ENCODE assay signal across 1 cellular context in genomic region chr3:29284578-29284977, GRCh38.
A peak's percentile ranks its signal among the peaks of the same experiment; 100 is the strongest.
TF ChIP-seq lines count a peak whose summit lies in the region.

No MANE protein-coding gene starts in this region.

TF ChIP-seq in GM12878, 131 proteins besides CTCF, POLR2A, EP300 and RAD21:
- no peak for TF ChIP-seq E4F1 (IDR thresholded peaks at IDR 0.05; ENCODE audit: borderline replicate concordance, partially characterized antibody)
- TF ChIP-seq ZNF24 (IDR thresholded peaks at IDR 0.05): no peak
- TF ChIP-seq CREM (IDR thresholded peaks at IDR 0.05; ENCODE audit: low read depth): 0 out of 2 replicates have a peak, but pooled peaks have one; percentile 14
- TF ChIP-seq, protein P1, sequence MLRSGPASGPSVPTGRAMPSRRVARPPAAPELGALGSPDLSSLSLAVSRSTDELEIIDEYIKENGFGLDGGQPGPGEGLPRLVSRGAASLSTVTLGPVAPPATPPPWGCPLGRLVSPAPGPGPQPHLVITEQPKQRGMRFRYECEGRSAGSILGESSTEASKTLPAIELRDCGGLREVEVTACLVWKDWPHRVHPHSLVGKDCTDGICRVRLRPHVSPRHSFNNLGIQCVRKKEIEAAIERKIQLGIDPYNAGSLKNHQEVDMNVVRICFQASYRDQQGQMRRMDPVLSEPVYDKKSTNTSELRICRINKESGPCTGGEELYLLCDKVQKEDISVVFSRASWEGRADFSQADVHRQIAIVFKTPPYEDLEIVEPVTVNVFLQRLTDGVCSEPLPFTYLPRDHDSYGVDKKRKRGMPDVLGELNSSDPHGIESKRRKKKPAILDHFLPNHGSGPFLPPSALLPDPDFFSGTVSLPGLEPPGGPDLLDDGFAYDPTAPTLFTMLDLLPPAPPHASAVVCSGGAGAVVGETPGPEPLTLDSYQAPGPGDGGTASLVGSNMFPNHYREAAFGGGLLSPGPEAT (IDR thresholded peaks at IDR 0.05; ENCODE audit: low read depth): peak; percentile 46
- 0 out of 2 replicates have a peak, but pooled peaks have one; percentile 32 for TF ChIP-seq MTA2 (IDR thresholded peaks at IDR 0.05; ENCODE audit: low read depth)
- TF ChIP-seq NFIC (IDR thresholded peaks at IDR 0.05; ENCODE audit: low read depth, low read length): peak; percentile 33; the same call in 1 of the 2 replicates
- TF ChIP-seq, protein P2, sequence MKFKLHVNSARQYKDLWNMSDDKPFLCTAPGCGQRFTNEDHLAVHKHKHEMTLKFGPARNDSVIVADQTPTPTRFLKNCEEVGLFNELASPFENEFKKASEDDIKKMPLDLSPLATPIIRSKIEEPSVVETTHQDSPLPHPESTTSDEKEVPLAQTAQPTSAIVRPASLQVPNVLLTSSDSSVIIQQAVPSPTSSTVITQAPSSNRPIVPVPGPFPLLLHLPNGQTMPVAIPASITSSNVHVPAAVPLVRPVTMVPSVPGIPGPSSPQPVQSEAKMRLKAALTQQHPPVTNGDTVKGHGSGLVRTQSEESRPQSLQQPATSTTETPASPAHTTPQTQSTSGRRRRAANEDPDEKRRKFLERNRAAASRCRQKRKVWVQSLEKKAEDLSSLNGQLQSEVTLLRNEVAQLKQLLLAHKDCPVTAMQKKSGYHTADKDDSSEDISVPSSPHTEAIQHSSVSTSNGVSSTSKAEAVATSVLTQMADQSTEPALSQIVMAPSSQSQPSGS (IDR thresholded peaks at IDR 0.05; ENCODE audit: low read length): peak; percentile 42; the same call in 1 of the 2 replicates
- no peak for TF ChIP-seq PML (IDR thresholded peaks at IDR 0.05; ENCODE audit: low read length)
- peak; percentile 88 for TF ChIP-seq ATF7 (IDR thresholded peaks at IDR 0.05; ENCODE audit: low read depth)
- TF ChIP-seq, protein P3, sequence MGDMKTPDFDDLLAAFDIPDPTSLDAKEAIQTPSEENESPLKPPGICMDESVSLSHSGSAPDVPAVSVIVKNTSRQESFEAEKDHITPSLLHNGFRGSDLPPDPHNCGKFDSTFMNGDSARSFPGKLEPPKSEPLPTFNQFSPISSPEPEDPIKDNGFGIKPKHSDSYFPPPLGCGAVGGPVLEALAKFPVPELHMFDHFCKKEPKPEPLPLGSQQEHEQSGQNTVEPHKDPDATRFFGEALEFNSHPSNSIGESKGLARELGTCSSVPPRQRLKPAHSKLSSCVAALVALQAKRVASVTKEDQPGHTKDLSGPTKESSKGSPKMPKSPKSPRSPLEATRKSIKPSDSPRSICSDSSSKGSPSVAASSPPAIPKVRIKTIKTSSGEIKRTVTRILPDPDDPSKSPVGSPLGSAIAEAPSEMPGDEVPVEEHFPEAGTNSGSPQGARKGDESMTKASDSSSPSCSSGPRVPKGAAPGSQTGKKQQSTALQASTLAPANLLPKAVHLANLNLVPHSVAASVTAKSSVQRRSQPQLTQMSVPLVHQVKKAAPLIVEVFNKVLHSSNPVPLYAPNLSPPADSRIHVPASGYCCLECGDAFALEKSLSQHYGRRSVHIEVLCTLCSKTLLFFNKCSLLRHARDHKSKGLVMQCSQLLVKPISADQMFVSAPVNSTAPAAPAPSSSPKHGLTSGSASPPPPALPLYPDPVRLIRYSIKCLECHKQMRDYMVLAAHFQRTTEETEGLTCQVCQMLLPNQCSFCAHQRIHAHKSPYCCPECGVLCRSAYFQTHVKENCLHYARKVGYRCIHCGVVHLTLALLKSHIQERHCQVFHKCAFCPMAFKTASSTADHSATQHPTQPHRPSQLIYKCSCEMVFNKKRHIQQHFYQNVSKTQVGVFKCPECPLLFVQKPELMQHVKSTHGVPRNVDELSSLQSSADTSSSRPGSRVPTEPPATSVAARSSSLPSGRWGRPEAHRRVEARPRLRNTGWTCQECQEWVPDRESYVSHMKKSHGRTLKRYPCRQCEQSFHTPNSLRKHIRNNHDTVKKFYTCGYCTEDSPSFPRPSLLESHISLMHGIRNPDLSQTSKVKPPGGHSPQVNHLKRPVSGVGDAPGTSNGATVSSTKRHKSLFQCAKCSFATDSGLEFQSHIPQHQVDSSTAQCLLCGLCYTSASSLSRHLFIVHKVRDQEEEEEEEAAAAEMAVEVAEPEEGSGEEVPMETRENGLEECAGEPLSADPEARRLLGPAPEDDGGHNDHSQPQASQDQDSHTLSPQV (IDR thresholded peaks at IDR 0.05): no peak
- no peak for TF ChIP-seq SMARCA5 (IDR thresholded peaks at IDR 0.05)
- TF ChIP-seq USF2 (IDR thresholded peaks at IDR 0.05; ENCODE audit: borderline replicate concordance, low read depth, low read length): no peak
- TF ChIP-seq ZNF274 (IDR thresholded peaks at IDR 0.05; ENCODE audit: insufficient read depth, insufficient read length): no peak
- no peak for TF ChIP-seq KDM1A (IDR thresholded peaks at IDR 0.05; ENCODE audit: borderline replicate concordance)
- TF ChIP-seq RELA (IDR thresholded peaks at IDR 0.05; ENCODE audit: borderline replicate concordance, partially characterized antibody): no peak
- no peak for TF ChIP-seq SMC3 (IDR thresholded peaks at IDR 0.05; ENCODE audit: borderline replicate concordance, low read length)
- no peak for TF ChIP-seq YBX1 (IDR thresholded peaks at IDR 0.05)
- no peak for TF ChIP-seq TAF1 (IDR thresholded peaks at IDR 0.05; ENCODE audit: borderline replicate concordance, low read depth, low read length)
- no peak for TF ChIP-seq CEBPB (IDR thresholded peaks at IDR 0.05; ENCODE audit: borderline replicate concordance in 1 of 2, low read depth in 2 of 2, low read length in 2 of 2)
- TF ChIP-seq JUND (IDR thresholded peaks at IDR 0.05; ENCODE audit: low read depth, low read length): 0 out of 2 replicates have a peak, but pooled peaks have one; percentile 26
- TF ChIP-seq RFX5 (IDR thresholded peaks at IDR 0.05; ENCODE audit: low read depth, low read length): no peak
- TF ChIP-seq JUNB (IDR thresholded peaks at IDR 0.05): peak; percentile 88
- TF ChIP-seq, protein P4, sequence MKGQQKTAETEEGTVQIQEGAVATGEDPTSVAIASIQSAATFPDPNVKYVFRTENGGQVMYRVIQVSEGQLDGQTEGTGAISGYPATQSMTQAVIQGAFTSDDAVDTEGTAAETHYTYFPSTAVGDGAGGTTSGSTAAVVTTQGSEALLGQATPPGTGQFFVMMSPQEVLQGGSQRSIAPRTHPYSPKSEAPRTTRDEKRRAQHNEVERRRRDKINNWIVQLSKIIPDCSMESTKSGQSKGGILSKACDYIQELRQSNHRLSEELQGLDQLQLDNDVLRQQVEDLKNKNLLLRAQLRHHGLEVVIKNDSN (IDR thresholded peaks at IDR 0.05; ENCODE audit: borderline replicate concordance, extremely low read length, insufficient read depth, low read depth, low read length): no peak
- peak; percentile 63; the same call in 1 of the 2 replicates for TF ChIP-seq ZNF384 (IDR thresholded peaks at IDR 0.05; ENCODE audit: borderline replicate concordance, low read depth, low read length)
- no peak for TF ChIP-seq DPF2 (IDR thresholded peaks at IDR 0.05)
- no peak for TF ChIP-seq EGR1 (IDR thresholded peaks at IDR 0.05; ENCODE audit: borderline replicate concordance in 1 of 2, low read depth in 2 of 2, low read length in 2 of 2)
